1 cellular context compared by ENCODE assay signal in the genomic region with DNA sequence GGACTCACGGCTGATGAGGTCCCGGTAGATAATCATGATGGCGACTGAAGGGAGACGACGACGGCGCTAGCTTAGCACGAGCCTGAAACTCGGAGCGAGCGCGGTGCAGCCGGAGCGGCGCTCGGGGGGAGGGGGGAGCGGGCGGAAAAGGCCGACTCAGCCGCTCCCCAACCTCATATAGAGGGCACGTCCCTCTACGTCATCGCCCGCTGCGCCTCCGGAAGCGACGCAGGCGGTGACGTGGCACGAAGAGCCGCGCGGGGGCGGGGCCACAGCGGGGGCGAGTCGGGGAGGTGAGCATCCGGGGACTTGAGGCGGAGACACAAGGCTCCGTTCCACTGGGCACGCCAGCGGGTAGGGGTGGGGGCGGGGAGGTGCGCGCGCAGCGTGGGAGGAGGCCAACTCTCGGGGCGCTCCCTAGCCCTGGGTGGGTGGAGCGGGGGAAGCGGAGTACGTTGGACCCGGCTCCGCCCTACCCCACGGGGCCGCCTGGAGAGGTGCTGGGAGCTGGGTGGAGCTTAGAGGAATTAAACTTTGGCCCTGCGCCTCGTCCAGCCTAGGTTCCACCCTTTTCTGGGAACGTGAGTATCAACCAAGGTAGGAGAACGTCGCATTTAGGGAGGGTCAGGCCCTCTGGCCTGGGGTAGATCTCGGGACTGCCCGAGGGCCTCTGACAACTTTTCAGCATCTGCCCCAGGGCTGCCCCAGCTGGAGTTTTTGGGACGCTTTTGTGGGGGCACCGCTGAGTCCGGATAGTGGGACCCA.
A peak's percentile ranks its signal among the peaks of the same experiment; 100 is the strongest.
TF ChIP-seq lines count a peak whose summit lies in the region.

A gene (minus strand): TSS at position 150 of the 765 bp plus-strand sequence. CDS start 114 bp downstream, at position 36.

TF ChIP-seq in HepG2, 621 proteins besides CTCF, POLR2A, EP300 and RAD21 (continued from another document):
- TF ChIP-seq, protein P1, sequence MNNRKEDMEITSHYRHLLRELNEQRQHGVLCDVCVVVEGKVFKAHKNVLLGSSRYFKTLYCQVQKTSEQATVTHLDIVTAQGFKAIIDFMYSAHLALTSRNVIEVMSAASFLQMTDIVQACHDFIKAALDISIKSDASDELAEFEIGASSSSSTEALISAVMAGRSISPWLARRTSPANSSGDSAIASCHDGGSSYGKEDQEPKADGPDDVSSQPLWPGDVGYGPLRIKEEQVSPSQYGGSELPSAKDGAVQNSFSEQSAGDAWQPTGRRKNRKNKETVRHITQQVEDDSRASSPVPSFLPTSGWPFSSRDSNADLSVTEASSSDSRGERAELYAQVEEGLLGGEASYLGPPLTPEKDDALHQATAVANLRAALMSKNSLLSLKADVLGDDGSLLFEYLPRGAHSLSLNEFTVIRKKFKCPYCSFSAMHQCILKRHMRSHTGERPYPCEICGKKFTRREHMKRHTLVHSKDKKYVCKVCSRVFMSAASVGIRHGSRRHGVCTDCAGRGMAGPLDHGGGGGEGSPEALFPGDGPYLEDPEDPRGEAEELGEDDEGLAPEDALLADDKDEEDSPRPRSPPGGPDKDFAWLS (CRISPR knock-in tag; IDR thresholded peaks at IDR 0.05; ENCODE audit: borderline replicate concordance), result peak; percentile 65; the same call in 1 of the 2 replicates
- TF ChIP-seq TAF1 (CRISPR knock-in tag; IDR thresholded peaks at IDR 0.05), result peak; percentile 87
- TF ChIP-seq PHF21A (CRISPR knock-in tag; IDR thresholded peaks at IDR 0.05), result peak; percentile 86
- TF ChIP-seq ZNF766 (CRISPR knock-in tag; IDR thresholded peaks at IDR 0.05; ENCODE audit: borderline replicate concordance), result 0 out of 2 replicates have a peak, but pooled peaks have one; percentile 65
- peak; percentile 55; the same call in 1 of the 2 replicates for TF ChIP-seq ZNF430 (CRISPR knock-in tag; IDR thresholded peaks at IDR 0.05)
- TF ChIP-seq, protein P2, sequence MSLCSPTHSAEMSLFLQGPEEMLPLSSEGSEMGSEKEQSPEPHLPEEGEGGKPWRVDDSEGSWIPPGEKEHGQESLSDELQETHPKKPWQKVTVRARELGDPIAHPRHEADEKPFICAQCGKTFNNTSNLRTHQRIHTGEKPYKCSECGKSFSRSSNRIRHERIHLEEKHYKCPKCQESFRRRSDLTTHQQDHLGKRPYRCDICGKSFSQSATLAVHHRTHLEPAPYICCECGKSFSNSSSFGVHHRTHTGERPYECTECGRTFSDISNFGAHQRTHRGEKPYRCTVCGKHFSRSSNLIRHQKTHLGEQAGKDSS (CRISPR knock-in tag; IDR thresholded peaks at IDR 0.05; ENCODE audit: borderline replicate concordance, low read depth), result peak; percentile 54; the same call in 1 of the 2 replicates
- TF ChIP-seq MAZ (IDR thresholded peaks at IDR 0.05; ENCODE audit: borderline replicate concordance, low read depth, low read length), result peak; percentile 98
- peak; percentile 92 for TF ChIP-seq MAZ (CRISPR knock-in tag; IDR thresholded peaks at IDR 0.05; ENCODE audit: low read depth)
- TF ChIP-seq, protein P3, sequence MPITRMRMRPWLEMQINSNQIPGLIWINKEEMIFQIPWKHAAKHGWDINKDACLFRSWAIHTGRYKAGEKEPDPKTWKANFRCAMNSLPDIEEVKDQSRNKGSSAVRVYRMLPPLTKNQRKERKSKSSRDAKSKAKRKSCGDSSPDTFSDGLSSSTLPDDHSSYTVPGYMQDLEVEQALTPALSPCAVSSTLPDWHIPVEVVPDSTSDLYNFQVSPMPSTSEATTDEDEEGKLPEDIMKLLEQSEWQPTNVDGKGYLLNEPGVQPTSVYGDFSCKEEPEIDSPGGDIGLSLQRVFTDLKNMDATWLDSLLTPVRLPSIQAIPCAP (CRISPR knock-in tag; IDR thresholded peaks at IDR 0.05; ENCODE audit: low read depth), result no peak
- TF ChIP-seq ZNF839 (CRISPR knock-in tag; IDR thresholded peaks at IDR 0.05; ENCODE audit: borderline replicate concordance), result peak; percentile 80; the same call in 1 of the 2 replicates
- TF ChIP-seq, protein P4, sequence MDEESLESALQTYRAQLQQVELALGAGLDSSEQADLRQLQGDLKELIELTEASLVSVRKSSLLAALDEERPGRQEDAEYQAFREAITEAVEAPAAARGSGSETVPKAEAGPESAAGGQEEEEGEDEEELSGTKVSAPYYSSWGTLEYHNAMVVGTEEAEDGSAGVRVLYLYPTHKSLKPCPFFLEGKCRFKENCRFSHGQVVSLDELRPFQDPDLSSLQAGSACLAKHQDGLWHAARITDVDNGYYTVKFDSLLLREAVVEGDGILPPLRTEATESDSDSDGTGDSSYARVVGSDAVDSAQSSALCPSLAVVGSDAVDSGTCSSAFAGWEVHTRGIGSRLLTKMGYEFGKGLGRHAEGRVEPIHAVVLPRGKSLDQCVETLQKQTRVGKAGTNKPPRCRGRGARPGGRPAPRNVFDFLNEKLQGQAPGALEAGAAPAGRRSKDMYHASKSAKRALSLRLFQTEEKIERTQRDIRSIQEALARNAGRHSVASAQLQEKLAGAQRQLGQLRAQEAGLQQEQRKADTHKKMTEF (CRISPR knock-in tag; IDR thresholded peaks at IDR 0.05), result peak; percentile 60; the same call in 1 of the 2 replicates
- peak; percentile 63; the same call in 1 of the 2 replicates for TF ChIP-seq NFYB (CRISPR knock-in tag; IDR thresholded peaks at IDR 0.05)
- no peak for TF ChIP-seq ZNF24 (IDR thresholded peaks at IDR 0.05)
- TF ChIP-seq GATAD1 (CRISPR knock-in tag; IDR thresholded peaks at IDR 0.05), result peak; percentile 84
- peak; percentile 94 for TF ChIP-seq GABPB1 (CRISPR knock-in tag; IDR thresholded peaks at IDR 0.05)
- peak; percentile 88; the same call in 1 of the 2 replicates for TF ChIP-seq REL (CRISPR knock-in tag; conservative IDR thresholded peaks at IDR 0.05)
- no peak for TF ChIP-seq SYNCRIP (IDR thresholded peaks at IDR 0.05; ENCODE audit: insufficient read depth, low read depth, low read length)
- TF ChIP-seq, protein P5, sequence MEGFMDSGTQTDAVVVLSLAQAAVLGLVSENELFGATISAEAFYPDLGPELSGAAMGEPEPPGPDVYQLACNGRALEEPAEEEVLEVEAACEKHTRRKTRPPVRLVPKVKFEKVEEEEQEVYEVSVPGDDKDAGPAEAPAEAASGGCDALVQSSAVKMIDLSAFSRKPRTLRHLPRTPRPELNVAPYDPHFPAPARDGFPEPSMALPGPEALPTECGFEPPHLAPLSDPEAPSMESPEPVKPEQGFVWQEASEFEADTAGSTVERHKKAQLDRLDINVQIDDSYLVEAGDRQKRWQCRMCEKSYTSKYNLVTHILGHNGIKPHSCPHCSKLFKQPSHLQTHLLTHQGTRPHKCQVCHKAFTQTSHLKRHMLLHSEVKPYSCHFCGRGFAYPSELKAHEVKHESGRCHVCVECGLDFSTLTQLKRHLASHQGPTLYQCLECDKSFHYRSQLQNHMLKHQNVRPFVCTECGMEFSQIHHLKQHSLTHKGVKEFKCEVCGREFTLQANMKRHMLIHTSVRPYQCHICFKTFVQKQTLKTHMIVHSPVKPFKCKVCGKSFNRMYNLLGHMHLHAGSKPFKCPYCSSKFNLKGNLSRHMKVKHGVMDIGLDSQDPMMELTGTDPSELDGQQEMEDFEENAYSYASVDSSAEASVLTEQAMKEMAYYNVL (CRISPR knock-in tag; IDR thresholded peaks at IDR 0.05; ENCODE audit: borderline replicate concordance), result peak; percentile 70
- TF ChIP-seq, protein P6, sequence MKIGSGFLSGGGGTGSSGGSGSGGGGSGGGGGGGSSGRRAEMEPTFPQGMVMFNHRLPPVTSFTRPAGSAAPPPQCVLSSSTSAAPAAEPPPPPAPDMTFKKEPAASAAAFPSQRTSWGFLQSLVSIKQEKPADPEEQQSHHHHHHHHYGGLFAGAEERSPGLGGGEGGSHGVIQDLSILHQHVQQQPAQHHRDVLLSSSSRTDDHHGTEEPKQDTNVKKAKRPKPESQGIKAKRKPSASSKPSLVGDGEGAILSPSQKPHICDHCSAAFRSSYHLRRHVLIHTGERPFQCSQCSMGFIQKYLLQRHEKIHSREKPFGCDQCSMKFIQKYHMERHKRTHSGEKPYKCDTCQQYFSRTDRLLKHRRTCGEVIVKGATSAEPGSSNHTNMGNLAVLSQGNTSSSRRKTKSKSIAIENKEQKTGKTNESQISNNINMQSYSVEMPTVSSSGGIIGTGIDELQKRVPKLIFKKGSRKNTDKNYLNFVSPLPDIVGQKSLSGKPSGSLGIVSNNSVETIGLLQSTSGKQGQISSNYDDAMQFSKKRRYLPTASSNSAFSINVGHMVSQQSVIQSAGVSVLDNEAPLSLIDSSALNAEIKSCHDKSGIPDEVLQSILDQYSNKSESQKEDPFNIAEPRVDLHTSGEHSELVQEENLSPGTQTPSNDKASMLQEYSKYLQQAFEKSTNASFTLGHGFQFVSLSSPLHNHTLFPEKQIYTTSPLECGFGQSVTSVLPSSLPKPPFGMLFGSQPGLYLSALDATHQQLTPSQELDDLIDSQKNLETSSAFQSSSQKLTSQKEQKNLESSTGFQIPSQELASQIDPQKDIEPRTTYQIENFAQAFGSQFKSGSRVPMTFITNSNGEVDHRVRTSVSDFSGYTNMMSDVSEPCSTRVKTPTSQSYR (CRISPR knock-in tag; IDR thresholded peaks at IDR 0.05; ENCODE audit: borderline replicate concordance), result peak; percentile 30; the same call in 1 of the 2 replicates
- TF ChIP-seq ZNF556 (CRISPR knock-in tag; IDR thresholded peaks at IDR 0.05; ENCODE audit: borderline replicate concordance), result peak; percentile 28; the same call in 1 of the 2 replicates
TF ChIP-seq in HepG2: peak in this region for 234.
